In the genomic region with DNA sequence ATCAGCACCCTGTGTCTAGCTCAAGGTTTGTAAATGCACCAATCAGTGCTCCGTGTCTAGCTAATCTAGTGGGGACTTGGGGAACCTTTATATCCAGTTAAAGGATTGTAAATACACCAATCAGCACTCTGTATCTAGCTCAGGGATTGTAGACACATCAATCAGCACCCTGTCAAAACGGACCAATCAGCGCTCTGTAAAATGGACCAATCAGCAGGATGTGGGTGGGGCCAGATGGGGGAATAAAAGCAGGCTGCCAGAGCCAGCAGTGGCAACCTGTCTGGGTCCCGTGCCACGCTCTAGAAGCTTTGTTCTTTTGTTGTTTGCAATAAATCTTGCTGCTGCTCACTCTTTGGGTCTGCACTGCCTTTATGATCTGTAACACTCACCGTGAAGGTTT, we compare ENCODE assay signal across 1 cellular context.
TF ChIP-seq lines count a peak whose summit lies in the region.

No MANE protein-coding gene starts in this region.

TF ChIP-seq in A549, 52 proteins besides CTCF, POLR2A, EP300 and RAD21:
- 0 out of 2 replicates have a peak, but pooled peaks have one; percentile 69 for TF ChIP-seq HOXB5 (CRISPR knock-in tag; IDR thresholded peaks at IDR 0.05)
TF ChIP-seq in A549: peak in this region for 1; not testable (repeated sequence) for 51.
